22 cellular contexts compared by ENCODE assay signal in the genomic region with DNA sequence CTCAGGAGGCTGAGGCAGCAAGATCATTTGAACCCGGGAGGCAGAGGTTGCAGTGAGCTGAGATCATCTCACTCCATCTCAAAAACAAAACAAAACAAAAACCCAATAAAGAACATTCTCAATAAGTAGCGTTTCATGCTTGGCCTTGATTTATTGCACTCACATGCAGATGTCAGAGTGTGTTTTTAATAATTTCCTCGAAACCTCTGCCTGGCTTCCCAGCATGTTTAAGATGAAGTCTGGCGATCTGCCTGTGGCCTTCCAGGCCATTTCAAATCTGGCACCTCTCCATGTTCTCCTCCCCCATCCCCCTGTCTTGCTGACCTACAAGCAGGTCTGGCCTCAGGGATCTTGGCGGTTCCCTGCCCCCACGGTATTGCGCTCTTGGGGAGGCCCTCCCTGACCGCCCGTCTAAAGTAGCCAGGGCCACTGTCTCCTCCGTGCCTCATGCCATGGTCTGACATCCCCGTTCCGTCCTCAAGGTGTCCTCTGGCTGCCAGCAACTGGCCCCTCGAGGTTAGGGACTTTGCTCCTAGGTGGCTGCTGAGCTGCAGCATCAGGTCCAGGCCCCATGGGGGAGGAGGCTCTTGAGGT. TPM values are rescaled to one million over a fixed set of nuclear protein-coding genes. Genes with fewer than 3 reads are reported as not detected.
DNase-seq lines count a peak whose midpoint lies in the region; ATAC-seq and TF ChIP-seq lines count a peak whose summit lies in the region.
"Had no signal": no experiment of that assay in that cellular context is flagged by ENCODE, and none has a peak within 500 bp of the region (broad histone marks: within the 10 kb centered on the region; RNA-seq: fewer than 3 reads in every experiment).

No MANE protein-coding gene starts in this region.

- H3K9me3 Mint-ChIP-seq in nephron progenitor cell = no peaks in the 10 kb centered on the region
- H3K9me3 Mint-ChIP-seq: activated naive CD4-positive, alpha-beta T cell treated with anti-CD3 and anti-CD28 coated beads, Interleukin-2, amount 10 ng/mL, durations not matched to agents 7 days and 5 days; CD8-positive, alpha-beta memory T cell; stimulated activated naive B cell treated with anti-CD40 and anti-IgM and Interleukin-4, amounts not matched to agents 10 μg/mL and 1 μg/mL and 100 μg/mL, for 72 hours; type B pancreatic cell had no signal

- H3K36me3 Mint-ChIP-seq in nephron progenitor cell (ENCODE audit: low read depth) = peaks cover 23% of the 10 kb centered on the region

- H3K27ac Mint-ChIP-seq in nephron progenitor cell = no peak overlapping the region
- H3K27ac Mint-ChIP-seq: activated naive CD4-positive, alpha-beta T cell treated with anti-CD3 and anti-CD28 coated beads, Interleukin-2, amount 10 ng/mL, durations not matched to agents 7 days and 5 days; progenitor cell of endocrine pancreas; stimulated activated naive B cell treated with anti-CD40 and anti-IgM and Interleukin-4, amounts not matched to agents 10 μg/mL and 1 μg/mL and 100 μg/mL, for 72 hours; T-helper 17 cell; type B pancreatic cell had no signal

- H3K27me3 Mint-ChIP-seq in nephron progenitor cell (ENCODE audit: low read depth, poor library complexity) = peaks cover 28% of the 10 kb centered on the region
- H3K27me3 Mint-ChIP-seq: CD8-positive, alpha-beta memory T cell; T-helper 17 cell had no signal

- DNase-seq in NCI-H1092 treated with DMSO at 0.1 percent for 48 hours (lab: John Stamatoyannopoulos, UW) (peak; percentile 4), NCI-H1092 (lab: John Stamatoyannopoulos, UW) (no peak), NCI-H69 (lab: John Stamatoyannopoulos, UW) (peak; percentile 29), dermis blood vessel endothelial cell (peak; percentile 10), nephron progenitor cell (peak; percentile 17), NCI-H526 treated with DMSO at 0.1 percent for 48 hours (lab: John Stamatoyannopoulos, UW) (no peak)
- DNase-seq: activated CD8-positive, alpha-beta memory T cell treated with anti-CD3 and anti-CD28 coated beads, Interleukin-2, amount 50 U/mL, for 4 hours; activated naive CD4-positive, alpha-beta T cell treated with anti-CD3 and anti-CD28 coated beads, Interleukin-2, amount 10 ng/mL, durations not matched to agents 7 days and 5 days; CD8-positive, alpha-beta memory T cell; NCI-H526; small intestine; stimulated activated naive B cell treated with anti-CD40 and anti-IgM and Interleukin-4, amounts not matched to agents 10 μg/mL and 1 μg/mL and 100 μg/mL, for 72 hours; T-helper 17 cell had no signal

- no peak overlapping the region for H3K4me3 Mint-ChIP-seq in nephron progenitor cell
- H3K4me3 Mint-ChIP-seq: activated naive CD4-positive, alpha-beta T cell treated with anti-CD3 and anti-CD28 coated beads, Interleukin-2, amount 10 ng/mL, durations not matched to agents 7 days and 5 days; stimulated activated naive B cell treated with anti-CD40 and anti-IgM and Interleukin-4, amounts not matched to agents 10 μg/mL and 1 μg/mL and 100 μg/mL, for 72 hours; T-helper 17 cell; type B pancreatic cell had no signal

- peaks cover 6% of the 10 kb centered on the region for H3K4me1 Mint-ChIP-seq in nephron progenitor cell
- H3K4me1 Mint-ChIP-seq: T-helper 17 cell had no signal

- ATAC-seq in HG02938 (IDR thresholded peaks at IDR 0.05; ENCODE audit: unreplicated experiment) (no peak), GM19397 (IDR thresholded peaks at IDR 0.05; ENCODE audit: unreplicated experiment) (no peak)
- ATAC-seq: GM12878; HCT116; stimulated activated naive B cell treated with anti-CD40 and anti-IgM and Interleukin-4, amounts not matched to agents 10 μg/mL and 1 μg/mL and 100 μg/mL, for 72 hours; T-helper 17 cell had no signal

- TF ChIP-seq CTCF in nephron progenitor cell (IDR thresholded peaks at IDR 0.05) = no peak

RNA-seq across cellular contexts. Expression of a gene that starts 1.6 kb away (rescaled TPM):
- not detected in 2 replicates for total RNA-seq in dermis blood vessel endothelial cell
- total RNA-seq: bronchial epithelial cell; CD8-positive, alpha-beta memory T cell; GM12878; LHCN-M2; myocyte; progenitor cell of endocrine pancreas; T-helper 17 cell had no signal

RNA-seq across cellular contexts. Expression of a gene that starts 52.6 kb away (rescaled TPM):
- 4.8 and 5.9 TPM in 2 replicates for total RNA-seq in dermis blood vessel endothelial cell

Comparison
In these comparisons a context has a peak if more than half of its experiments do, and no peak if none do; other contexts are left out.
1. DNase-seq: peak in NCI-H1092 treated with DMSO at 0.1 percent for 48 hours (single experiment), NCI-H69 (single experiment), dermis blood vessel endothelial cell (single experiment) and nephron progenitor cell (single experiment); none in NCI-H1092 (single experiment) and NCI-H526 treated with DMSO at 0.1 percent for 48 hours (single experiment).